In the genomic region with DNA sequence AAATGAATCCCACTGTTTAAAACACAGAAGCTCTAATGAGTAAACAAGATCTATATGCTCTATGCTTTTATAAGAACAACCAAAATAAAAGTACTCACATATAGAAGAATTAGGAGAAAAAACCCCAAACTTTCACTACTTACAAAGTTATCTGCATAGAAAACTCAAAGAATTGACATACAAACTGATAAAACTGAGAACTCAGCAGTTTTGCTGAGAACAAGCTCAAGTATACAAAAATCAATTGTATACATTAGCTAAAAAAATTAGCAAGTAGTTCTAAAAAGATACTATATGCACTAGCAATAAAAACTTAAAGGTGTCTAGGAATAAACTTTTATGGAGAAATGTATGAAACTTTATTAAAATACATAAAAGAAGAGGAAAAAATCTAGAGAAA, we compare ENCODE assay signal across 2 cellular contexts.
TF ChIP-seq lines count a peak whose summit lies in the region.

No MANE protein-coding gene starts in this region.

TF ChIP-seq in HepG2, 621 proteins besides CTCF, POLR2A, EP300 and RAD21 (continued from another document):
- TF ChIP-seq MAFF (IDR thresholded peaks at IDR 0.05; ENCODE audit: low read depth, low read length) (peak; percentile 60; the same call in 1 of the 2 replicates), ZNF569 (CRISPR knock-in tag; IDR thresholded peaks at IDR 0.05; ENCODE audit: borderline replicate concordance) (no peak)
TF ChIP-seq in HepG2: peak in this region for 2.

TF ChIP-seq in K562, 482 proteins besides CTCF, POLR2A, EP300 and RAD21 (continued from another document):
- TF ChIP-seq C11orf30 (IDR thresholded peaks at IDR 0.05; ENCODE audit: low read depth): peak; percentile 79
- peak; percentile 53; the same call in 1 of the 2 replicates for TF ChIP-seq MAFK (IDR thresholded peaks at IDR 0.05; ENCODE audit: low read length)
- TF ChIP-seq YBX1 (IDR thresholded peaks at IDR 0.05): no peak
- TF ChIP-seq MAFF (IDR thresholded peaks at IDR 0.05; ENCODE audit: low read length): peak; percentile 71
- peak; percentile 86 for TF ChIP-seq ZNF316 (IDR thresholded peaks at IDR 0.05)
